Comparison of ENCODE assay signal across 7 cellular contexts in the genomic region with DNA sequence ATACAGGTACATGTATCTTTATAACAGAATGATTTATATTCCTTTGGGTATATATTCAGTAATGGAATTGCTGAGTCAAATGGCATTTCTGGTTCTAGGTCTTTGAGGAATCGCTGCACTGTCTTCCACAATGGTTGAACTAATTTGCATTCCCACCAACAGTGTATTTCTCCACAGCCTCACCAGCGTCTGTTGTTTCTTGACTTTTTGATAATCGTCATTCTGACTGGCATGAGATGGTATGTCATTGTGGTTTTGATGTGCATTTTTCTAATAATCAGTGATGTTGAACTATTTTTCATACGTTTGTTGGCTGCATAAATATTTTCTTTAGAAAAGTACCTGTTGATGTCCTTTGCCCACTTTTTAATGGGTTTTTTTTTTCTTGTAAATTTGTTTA.
DNase-seq lines count a peak whose midpoint lies in the region; TF ChIP-seq lines count a peak whose summit lies in the region.
"Not testable (repeated sequence)": the region's sequence is repeated elsewhere in the genome, so short reads cannot be mapped to it uniquely, and the experiment has no call there.

No MANE protein-coding gene starts in this region.

- H3K36me3 ChIP-seq in HEK293 (ENCODE audit: control insufficient read depth in 2 of 2, insufficient read depth in 1 of 2, low read length in 2 of 2), result not testable (repeated sequence)

- not testable (repeated sequence) for H3K4me3 Mint-ChIP-seq in chondrocyte (ENCODE audit: unreplicated experiment)

- H3K27me3 Mint-ChIP-seq in chondrocyte (ENCODE audit: low read depth), result not testable (repeated sequence)

- DNase-seq in Caki2 (ENCODE audit: low read depth) (peak; percentile 53), M059J (ENCODE audit: low read depth) (peak; percentile 61), amniotic epithelial cell (ENCODE audit: low read depth) (peak; percentile 60), astrocyte of the hippocampus (ENCODE audit: low read depth, low spot score) (peak; percentile 36), glomerular visceral epithelial cell (ENCODE audit: extremely low spot score) (peak; percentile 42)
- DNase-seq in chondrocyte (ENCODE audit: low spot score), result not testable (repeated sequence)

- not testable (repeated sequence) for H3K27ac ChIP-seq in HEK293 (ENCODE audit: extremely low read depth, low read depth, low read length)

- POLR2A ChIA-PET in HEK293 (lab: Yijun Ruan, JAX), result not testable (repeated sequence)

- peak overlapping the region; percentile 78 for H3K27ac Mint-ChIP-seq in chondrocyte (ENCODE audit: unreplicated experiment)

- CTCF ChIA-PET in HEK293 (lab: Yijun Ruan, JAX), result interaction anchor here (0.7 to 1.5 kb wide), 2 partner anchors 24 to 60 kb away, joined by 3 to 5 read pairs; no protein-coding TSS in a partner anchor

- H3K4me1 Mint-ChIP-seq in chondrocyte (ENCODE audit: low read depth), result peaks cover 42% of the 10 kb centered on the region

- TF ChIP-seq CTCF in HEK293 (tag by site-specific recombination; IDR thresholded peaks at IDR 0.05); chondrocyte (IDR thresholded peaks at IDR 0.05): not testable (repeated sequence)

- H3K36me3 Mint-ChIP-seq in chondrocyte (ENCODE audit: low read depth), result not testable (repeated sequence)

- H3K4me1 ChIP-seq in HEK293 (ENCODE audit: control insufficient read depth, insufficient read depth, low read length), result not testable (repeated sequence)

- in situ Hi-C loops in Caki2 (cut with HindIII; ENCODE audit: low pct_unique_long_range_greater_than_20kb, low sequenced_read_pairs), result not testable (repeated sequence)

- H3K4me3 ChIP-seq in HEK293 (ENCODE audit: low read depth, low read length), result not testable (repeated sequence)

- not testable (repeated sequence) for H3K9me3 Mint-ChIP-seq in chondrocyte (ENCODE audit: low read depth)

- H3K9me3 ChIP-seq in HEK293 (ENCODE audit: control insufficient read depth, insufficient read depth, low read depth, low read length), result not testable (repeated sequence)

TF ChIP-seq in HEK293, 187 proteins besides CTCF, POLR2A, EP300 and RAD21:
- TF ChIP-seq SCRT2 (tag by site-specific recombination; IDR thresholded peaks at IDR 0.05), result peak; percentile 69
